In the genomic region with DNA sequence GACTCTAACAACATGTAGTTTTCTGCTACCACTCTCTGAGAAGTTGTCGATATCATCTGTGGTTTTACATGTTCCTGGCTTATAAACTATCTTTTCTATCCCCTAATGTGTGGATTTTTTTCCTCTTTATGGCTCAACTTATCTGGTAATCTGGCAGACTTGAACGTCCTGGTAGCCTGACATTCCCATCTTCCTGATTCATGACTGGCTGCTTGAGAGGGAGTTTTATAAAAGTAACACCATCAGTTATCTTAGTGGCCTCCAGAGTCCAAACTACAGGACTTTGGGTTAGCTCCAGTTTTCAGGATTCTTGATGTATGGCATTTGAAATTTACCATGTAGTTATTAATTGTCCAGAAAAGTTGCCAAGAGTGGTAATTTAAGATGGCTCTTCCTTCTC, we compare ENCODE assay signal across 32 cellular contexts.
"Had no signal": no experiment of that assay in that cellular context is flagged by ENCODE, and none has a peak within 500 bp of the region (broad histone marks: within the 10 kb centered on the region; RNA-seq: fewer than 3 reads in every experiment).

No MANE protein-coding gene starts in this region.

- H3K9me3 ChIP-seq: adrenal gland, MG63, Peyer's patch, SJSA1 had no signal

- H3K4me3 ChIP-seq: adrenal gland, cardiac muscle cell, MG63, Peyer's patch, SJSA1 had no signal

- DNase-seq: activated B cell treated with CpG ODN at 0.5 μM for 24 hours; activated CD4-positive, alpha-beta memory T cell treated with anti-CD3 and anti-CD28 coated beads for 36 hours; activated CD4-positive, alpha-beta T cell treated with anti-CD3 and anti-CD28 coated beads for 4 hours; activated CD4-positive, alpha-beta T cell treated with anti-CD3 and anti-CD28 coated beads, Interleukin-2, amount 50 U/mL, for 1 hour; activated CD4-positive, CD25-positive, alpha-beta regulatory T cell treated with anti-CD3 and anti-CD28 coated beads, Interleukin-2, amount 50 U/mL, for 72 hours; activated CD8-positive, alpha-beta memory T cell treated with anti-CD3 and anti-CD28 coated beads, Interleukin-2, amount 50 U/mL, for 4 hours; activated gamma-delta T cell treated with Interleukin-2 at 50 U/mL for 16 hours; activated naive CD4-positive, alpha-beta T cell treated with anti-CD3 and anti-CD28 coated beads for 36 hours; activated T-cell treated with anti-CD3 and anti-CD28 coated beads for 4 hours; activated T-cell treated with anti-CD3 and anti-CD28 coated beads, Interleukin-2, amount 50 U/mL, for 4 hours; adrenal gland; anterior cingulate cortex; brain microvascular endothelial cell; Kasumi-1; MG63; NCI-H1048; NCI-H1105 treated with DMSO at 0.1 percent for 48 hours; NCI-H1436; NCI-H1694; NCI-H1930; NCI-H345; NCI-H524 treated with DMSO at 0.1 percent for 48 hours; Peyer's patch; RPMI8226; SHP77 treated with DMSO at 0.1 percent for 48 hours; SW 1271; T-helper 1 cell; T-helper 2 cell; T-helper 9 cell had no signal

- H3K27me3 ChIP-seq: adrenal gland, brain microvascular endothelial cell, cardiac muscle cell, MG63, Peyer's patch, SJSA1 had no signal

- H3K27ac ChIP-seq: adrenal gland, brain microvascular endothelial cell, cardiac muscle cell, Peyer's patch, SJSA1, VCaP had no signal

- H3K36me3 ChIP-seq: adrenal gland, brain microvascular endothelial cell, cardiac muscle cell, MG63, Peyer's patch, SJSA1 had no signal

- H3K4me1 ChIP-seq: adrenal gland, Peyer's patch, SJSA1 had no signal
